ENCODE assay signal across 8 cellular contexts in genomic region chr1:65001238-65001792, GRCh38. TPM values are rescaled to one million over a fixed set of nuclear protein-coding genes. Genes with fewer than 3 reads are reported as not detected.
DNase-seq lines count a peak whose midpoint lies in the region; ATAC-seq and TF ChIP-seq lines count a peak whose summit lies in the region.

No MANE protein-coding gene starts in this region.

- peaks cover 9% of the 10 kb centered on the region for H3K36me3 Mint-ChIP-seq in dendritic cell treated with granulocyte-macrophage colony-stimulating factor and Interleukin-4, amounts not matched to agents 40 ng/mL and 50 ng/mL, for 4 days (ENCODE audit: low read depth)
- H3K36me3 Mint-ChIP-seq in mesothelial cell of epicardium, result peaks cover 17% of the 10 kb centered on the region

- no peak for ATAC-seq in GM18858 (IDR thresholded peaks at IDR 0.05; ENCODE audit: unreplicated experiment)
- ATAC-seq in GM21390 (IDR thresholded peaks at IDR 0.05; ENCODE audit: unreplicated experiment), result no peak

- no peaks in the 10 kb centered on the region for H3K27me3 Mint-ChIP-seq in dendritic cell treated with granulocyte-macrophage colony-stimulating factor and Interleukin-4, amounts not matched to agents 40 ng/mL and 50 ng/mL, for 4 days
- peaks cover 48% of the 10 kb centered on the region for H3K27me3 Mint-ChIP-seq in mesothelial cell of epicardium (ENCODE audit: low read depth)

- H3K4me1 Mint-ChIP-seq in dendritic cell treated with granulocyte-macrophage colony-stimulating factor and Interleukin-4, amounts not matched to agents 40 ng/mL and 50 ng/mL, for 4 days (ENCODE audit: low read depth), result peaks cover 40% of the 10 kb centered on the region
- peaks cover 6% of the 10 kb centered on the region for H3K4me1 Mint-ChIP-seq in mesothelial cell of epicardium

- in situ Hi-C loops in GM13976 (cut with MboI; ENCODE audit: low sequenced_read_pairs, unreplicated experiment), result no loop called here

- peak overlapping the region; percentile 76 for H3K27ac Mint-ChIP-seq in dendritic cell treated with granulocyte-macrophage colony-stimulating factor and Interleukin-4, amounts not matched to agents 40 ng/mL and 50 ng/mL, for 4 days
- no peak overlapping the region for H3K27ac Mint-ChIP-seq in mesothelial cell of epicardium

- peak overlapping the region; percentile 68 for H3K4me3 Mint-ChIP-seq in dendritic cell treated with granulocyte-macrophage colony-stimulating factor and Interleukin-4, amounts not matched to agents 40 ng/mL and 50 ng/mL, for 4 days
- H3K4me3 Mint-ChIP-seq in mesothelial cell of epicardium, result peak overlapping the region; percentile 0

- peak; percentile 83 for DNase-seq in GM13976 (ENCODE audit: low spot score)
- DNase-seq in activated CD4-positive, alpha-beta T cell treated with anti-CD3 and anti-CD28 coated beads for 48 hours, result peak; percentile 86
- DNase-seq in mesothelial cell of epicardium (ENCODE audit: low spot score in 2 of 2, unreplicated experiment in 2 of 2), result no peak
- peak; percentile 63 for DNase-seq in stimulated activated CD8-positive, alpha-beta memory T cell treated with anti-CD3 and anti-CD28 coated beads, Interleukin-7, amount 100 ng/mL, for 24 hours (ENCODE audit: low read depth)
- no peak for DNase-seq in dedifferentiated amniotic fluid mesenchymal stem cell (ENCODE audit: extremely low spot score)

- TF ChIP-seq CTCF in GM13976 (IDR thresholded peaks at IDR 0.05; ENCODE audit: borderline replicate concordance, control extremely low read depth, extremely low read depth, insufficient read depth, missing control alignments) (no peak), mesothelial cell of epicardium (IDR thresholded peaks at IDR 0.05; ENCODE audit: unreplicated experiment) (no peak)

- peaks cover 22% of the 10 kb centered on the region for H3K9me3 Mint-ChIP-seq in dendritic cell treated with granulocyte-macrophage colony-stimulating factor and Interleukin-4, amounts not matched to agents 40 ng/mL and 50 ng/mL, for 4 days
- peaks cover 22% of the 10 kb centered on the region for H3K9me3 Mint-ChIP-seq in mesothelial cell of epicardium

- intact Hi-C loops in dendritic cell treated with granulocyte-macrophage colony-stimulating factor and Interleukin-4, amounts not matched to agents 40 ng/mL and 50 ng/mL, for 4 days (cut with micrococcal nuclease), result loop anchor here (2.0 to 5.0 kb wide), 3 partner anchors 66 to 489 kb away; no protein-coding TSS in a partner anchor

RNA-seq across cellular contexts. Expression of gene JAK1, which starts 35.0 kb away (rescaled TPM):
- 62.0 to 65.1 TPM (median 63.2 TPM) in 3 replicates for total RNA-seq in mesothelial cell of epicardium

Comparison
In these comparisons a context has a peak if more than half of its experiments do, and no peak if none do; other contexts are left out.
1. DNase-seq: peak in GM13976 (single experiment), activated CD4-positive, alpha-beta T cell treated with anti-CD3 and anti-CD28 coated beads for 48 hours (single experiment) and stimulated activated CD8-positive, alpha-beta memory T cell treated with anti-CD3 and anti-CD28 coated beads, Interleukin-7, amount 100 ng/mL, for 24 hours (single experiment); none in mesothelial cell of epicardium (0 of 2) and dedifferentiated amniotic fluid mesenchymal stem cell (single experiment).